In the genomic region with DNA sequence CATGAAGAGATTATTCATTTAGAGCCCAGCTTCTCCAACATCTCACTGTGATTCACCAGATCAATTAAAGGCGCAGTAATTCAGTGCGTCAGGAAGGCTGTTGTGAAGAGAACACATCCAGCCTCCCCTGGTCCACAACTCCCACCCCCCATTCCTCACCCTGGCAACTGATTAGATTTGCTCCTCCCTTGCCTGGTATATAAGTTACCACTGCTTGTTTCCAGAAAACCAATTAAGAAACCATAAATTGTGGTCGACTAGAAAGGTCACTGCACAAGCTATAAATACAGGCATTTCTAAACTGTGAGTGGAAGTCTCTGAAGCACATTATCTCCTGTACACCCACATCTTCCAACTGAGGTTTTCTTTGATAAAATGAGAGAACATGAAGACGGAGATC, we compare ENCODE assay signal across 1 cellular context.
TF ChIP-seq lines count a peak whose summit lies in the region.

No MANE protein-coding gene starts in this region.

TF ChIP-seq in neural cell, 6 proteins besides CTCF, POLR2A, EP300 and RAD21 (continued from another document):
- TF ChIP-seq, protein P1, sequence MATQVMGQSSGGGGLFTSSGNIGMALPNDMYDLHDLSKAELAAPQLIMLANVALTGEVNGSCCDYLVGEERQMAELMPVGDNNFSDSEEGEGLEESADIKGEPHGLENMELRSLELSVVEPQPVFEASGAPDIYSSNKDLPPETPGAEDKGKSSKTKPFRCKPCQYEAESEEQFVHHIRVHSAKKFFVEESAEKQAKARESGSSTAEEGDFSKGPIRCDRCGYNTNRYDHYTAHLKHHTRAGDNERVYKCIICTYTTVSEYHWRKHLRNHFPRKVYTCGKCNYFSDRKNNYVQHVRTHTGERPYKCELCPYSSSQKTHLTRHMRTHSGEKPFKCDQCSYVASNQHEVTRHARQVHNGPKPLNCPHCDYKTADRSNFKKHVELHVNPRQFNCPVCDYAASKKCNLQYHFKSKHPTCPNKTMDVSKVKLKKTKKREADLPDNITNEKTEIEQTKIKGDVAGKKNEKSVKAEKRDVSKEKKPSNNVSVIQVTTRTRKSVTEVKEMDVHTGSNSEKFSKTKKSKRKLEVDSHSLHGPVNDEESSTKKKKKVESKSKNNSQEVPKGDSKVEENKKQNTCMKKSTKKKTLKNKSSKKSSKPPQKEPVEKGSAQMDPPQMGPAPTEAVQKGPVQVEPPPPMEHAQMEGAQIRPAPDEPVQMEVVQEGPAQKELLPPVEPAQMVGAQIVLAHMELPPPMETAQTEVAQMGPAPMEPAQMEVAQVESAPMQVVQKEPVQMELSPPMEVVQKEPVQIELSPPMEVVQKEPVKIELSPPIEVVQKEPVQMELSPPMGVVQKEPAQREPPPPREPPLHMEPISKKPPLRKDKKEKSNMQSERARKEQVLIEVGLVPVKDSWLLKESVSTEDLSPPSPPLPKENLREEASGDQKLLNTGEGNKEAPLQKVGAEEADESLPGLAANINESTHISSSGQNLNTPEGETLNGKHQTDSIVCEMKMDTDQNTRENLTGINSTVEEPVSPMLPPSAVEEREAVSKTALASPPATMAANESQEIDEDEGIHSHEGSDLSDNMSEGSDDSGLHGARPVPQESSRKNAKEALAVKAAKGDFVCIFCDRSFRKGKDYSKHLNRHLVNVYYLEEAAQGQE (IDR thresholded peaks at IDR 0.05; ENCODE audit: borderline replicate concordance) = no peak
- TF ChIP-seq SMC3 (conservative IDR thresholded peaks at IDR 0.05; ENCODE audit: poor library complexity) (no peak), POLR2AphosphoS5 (IDR thresholded peaks at IDR 0.05) (no peak), MXI1 (conservative IDR thresholded peaks at IDR 0.05; ENCODE audit: poor library complexity, severe bottlenecking) (no peak)
